Comparison of ENCODE assay signal across 1 cellular context in the genomic region with DNA sequence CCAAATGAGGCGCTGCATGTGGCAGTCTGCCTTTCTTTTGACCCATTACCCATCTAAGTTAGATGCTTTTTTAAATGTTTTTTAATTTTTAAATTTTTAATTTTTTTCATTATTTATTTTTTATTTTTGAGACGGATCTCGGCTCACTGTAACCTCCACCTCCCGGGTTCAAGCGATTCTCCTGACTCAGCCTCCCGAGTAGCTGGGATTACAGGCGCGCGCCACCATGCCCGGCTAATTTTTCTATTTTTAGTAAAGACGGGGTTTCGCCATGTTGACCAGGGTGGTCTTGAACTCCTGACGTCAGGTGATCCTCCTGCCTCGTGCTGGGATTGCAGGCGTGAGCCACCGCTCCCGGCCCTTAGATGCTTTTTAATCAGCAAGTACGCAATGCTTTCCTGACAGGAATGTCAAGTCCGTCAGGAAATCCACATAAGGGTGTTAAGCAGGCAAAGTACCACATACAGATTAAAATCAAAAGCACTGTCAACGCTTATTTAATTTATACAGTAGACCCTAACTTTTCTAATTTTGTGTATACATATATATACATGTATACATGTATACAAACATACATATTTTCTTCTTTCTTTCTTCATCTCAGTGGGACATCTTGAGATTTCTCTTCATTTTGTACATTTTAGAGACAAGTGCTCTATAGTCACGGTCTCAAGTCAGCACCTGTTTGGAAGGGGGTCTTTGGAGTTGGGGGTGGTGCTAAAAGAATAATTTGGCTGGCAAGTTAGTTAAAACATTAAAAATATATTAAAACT.
TF ChIP-seq lines count a peak whose summit lies in the region.

No MANE protein-coding gene starts in this region.

TF ChIP-seq in K562, 482 proteins besides CTCF, POLR2A, EP300 and RAD21 (continued from another document):
- TF ChIP-seq, protein P1, sequence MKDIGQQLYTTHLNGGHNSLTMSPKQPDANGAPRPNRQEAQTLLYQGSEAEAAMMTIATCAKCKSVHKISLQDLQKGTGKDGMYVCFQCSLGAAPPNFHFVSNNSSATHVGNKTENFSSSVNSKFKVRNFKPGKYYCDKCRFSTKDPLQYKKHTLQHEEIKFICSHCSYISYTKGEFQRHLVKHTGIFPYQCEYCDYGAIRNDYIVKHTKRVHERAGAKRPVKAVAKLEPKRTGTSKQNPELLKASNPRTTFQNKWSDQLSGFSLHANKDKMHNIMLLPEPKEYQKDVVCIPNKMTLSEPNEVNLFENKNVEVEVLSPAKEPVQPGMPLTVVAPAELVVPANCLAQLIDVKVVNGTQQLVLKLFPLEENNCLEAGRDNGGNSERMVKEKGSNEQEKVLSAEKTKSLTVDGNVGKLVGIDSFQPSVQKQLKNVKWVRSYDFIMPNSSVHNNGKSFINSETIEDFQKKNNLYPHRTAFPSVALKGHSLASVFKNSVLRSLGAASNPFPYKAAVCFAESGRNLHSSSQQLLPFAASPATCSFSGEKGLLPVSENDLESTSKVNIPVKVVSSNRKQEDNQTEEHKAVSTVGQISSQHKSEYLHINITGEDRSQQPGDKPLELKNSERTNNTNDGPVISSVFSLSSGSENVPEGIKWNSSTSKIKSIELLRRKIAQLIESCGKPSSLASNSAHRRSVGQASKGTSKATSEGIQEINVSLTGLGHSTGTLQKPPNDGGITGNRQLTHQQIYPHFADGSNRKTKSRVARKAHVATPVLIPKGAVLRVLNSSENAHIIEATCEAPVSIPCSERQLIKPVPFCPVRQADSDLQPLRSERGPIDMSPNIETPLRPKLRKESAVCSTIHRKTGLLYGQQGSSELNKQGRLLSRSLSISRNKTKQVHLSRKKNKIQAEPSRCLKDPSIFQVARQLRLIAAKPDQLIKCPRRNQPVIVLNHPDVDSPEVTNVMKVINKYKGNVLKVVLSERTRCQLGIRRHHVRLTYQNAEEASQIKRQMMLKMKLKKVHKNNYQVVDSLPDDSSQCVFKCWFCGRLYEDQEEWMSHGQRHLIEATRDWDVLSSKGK (CRISPR knock-in tag; IDR thresholded peaks at IDR 0.05): peak; percentile 84; the same call in 1 of the 2 replicates
- no peak for TF ChIP-seq JUN (IDR thresholded peaks at IDR 0.05; ENCODE audit: borderline replicate concordance, low read depth, low read length)
- no peak for TF ChIP-seq JUN (CRISPR knock-in tag; IDR thresholded peaks at IDR 0.05; ENCODE audit: borderline replicate concordance)
- TF ChIP-seq GABPA (tag; conservative IDR thresholded peaks at IDR 0.05; ENCODE audit: low read depth): peak; percentile 2; the same call in 1 of the 2 replicates
- TF ChIP-seq ZSCAN32 (CRISPR knock-in tag; IDR thresholded peaks at IDR 0.05): 0 out of 2 replicates have a peak, but pooled peaks have one; percentile 31
- TF ChIP-seq ZNF174 (CRISPR knock-in tag; IDR thresholded peaks at IDR 0.05): no peak
- TF ChIP-seq RHOXF2B (CRISPR knock-in tag; conservative IDR thresholded peaks at IDR 0.05): no peak
- TF ChIP-seq ARID2 (IDR thresholded peaks at IDR 0.05): no peak
- TF ChIP-seq ELF4 (CRISPR knock-in tag; IDR thresholded peaks at IDR 0.05): no peak
- TF ChIP-seq YY1 (IDR thresholded peaks at IDR 0.05; ENCODE audit: borderline replicate concordance in 1 of 3, control insufficient read depth in 1 of 3, extremely low read depth in 1 of 3, insufficient read depth in 3 of 3, insufficient read length in 1 of 3, insufficient replicate concordance in 2 of 3, low read depth in 1 of 3, low read length in 2 of 3): no peak
TF ChIP-seq in K562: peak in this region for 31.
